11 cellular contexts compared by ENCODE assay signal in genomic region chr16:11250091-11250785, GRCh38. TPM values are rescaled to one million over a fixed set of nuclear protein-coding genes. Genes with fewer than 3 reads are reported as not detected.
DNase-seq lines count a peak whose midpoint lies in the region; TF ChIP-seq lines count a peak whose summit lies in the region.
"Had no signal": no experiment of that assay in that cellular context is flagged by ENCODE, and none has a peak within 500 bp of the region (broad histone marks: within the 10 kb centered on the region; RNA-seq: fewer than 3 reads in every experiment).

No MANE protein-coding gene starts in this region.

- no peak for TF ChIP-seq CTCF in fibroblast of villous mesenchyme (IDR thresholded peaks at IDR 0.05; ENCODE audit: insufficient read depth, low read depth, low read length)
- TF ChIP-seq CTCF in GM13977 (IDR thresholded peaks at IDR 0.05; ENCODE audit: extremely low read depth, insufficient read depth, missing control alignments): no peak

- peaks cover 44% of the 10 kb centered on the region for H3K4me1 Mint-ChIP-seq in T-helper 2 cell treated with Interferon-gamma antibody and Interleukin-4, amounts not matched to agents 5 μg/mL and 100 μg/mL, for 36 hours (ENCODE audit: low read depth)

- peak overlapping the region; percentile 34 for H3K4me3 Mint-ChIP-seq in T-helper 2 cell treated with Interferon-gamma antibody and Interleukin-4, amounts not matched to agents 5 μg/mL and 100 μg/mL, for 36 hours

- in situ Hi-C loops in GM18951 (cut with MboI; ENCODE audit: low sequenced_read_pairs, unreplicated experiment) (no loop called here), GM13977 (cut with MboI; ENCODE audit: low pct_unique_long_range_greater_than_20kb, low sequenced_read_pairs, unreplicated experiment) (loop anchor here (10.0 kb wide), 1 partner anchor 285 kb away; no protein-coding TSS in a partner anchor)

- no peaks in the 10 kb centered on the region for H3K27me3 Mint-ChIP-seq in T-helper 2 cell treated with Interferon-gamma antibody and Interleukin-4, amounts not matched to agents 5 μg/mL and 100 μg/mL, for 36 hours (ENCODE audit: low read depth)

- peak overlapping the region; percentile 82 for H3K27ac Mint-ChIP-seq in T-helper 2 cell treated with Interferon-gamma antibody and Interleukin-4, amounts not matched to agents 5 μg/mL and 100 μg/mL, for 36 hours

- no peaks in the 10 kb centered on the region for H3K9me3 Mint-ChIP-seq in T-helper 2 cell treated with Interferon-gamma antibody and Interleukin-4, amounts not matched to agents 5 μg/mL and 100 μg/mL, for 36 hours

- TF ChIP-seq POLR2A in GM18951 (IDR thresholded peaks at IDR 0.05; ENCODE audit: extremely low read depth, insufficient read depth, insufficient read length): peak; percentile 11

- no peak overlapping the region for H3K4me3 ChIP-seq in fibroblast of villous mesenchyme (ENCODE audit: low read depth, low read length)

- DNase-seq in COLO668 (lab: John Stamatoyannopoulos, UW; ENCODE audit: unreplicated experiment) (peak; percentile 80), fibroblast of villous mesenchyme (ENCODE audit: low read depth) (peak; percentile 44), GM19240 (ENCODE audit: insufficient read length, low spot score) (no peak), GM13977 (ENCODE audit: low spot score) (no peak), NCI-H82 (lab: John Stamatoyannopoulos, UW) (no peak), cortex of kidney (lab: John Stamatoyannopoulos, UW) (no peak)
- DNase-seq in T-helper 2 cell treated with Interferon-gamma antibody and Interleukin-4, amounts not matched to agents 5 μg/mL and 100 μg/mL, for 36 hours (ENCODE audit: low spot score): no peak
- DNase-seq: amniotic stem cell, T-helper 9 cell had no signal

- peaks cover 73% of the 10 kb centered on the region for H3K36me3 Mint-ChIP-seq in T-helper 2 cell treated with Interferon-gamma antibody and Interleukin-4, amounts not matched to agents 5 μg/mL and 100 μg/mL, for 36 hours (ENCODE audit: low read depth)

RNA-seq across cellular contexts. Expression of gene SOCS1, which starts 5.8 kb away (rescaled TPM):
- 18.4 and 29.4 TPM in 2 replicates for total RNA-seq in fibroblast of villous mesenchyme

RNA-seq across cellular contexts. Expression of gene TNP2, which starts 18.9 kb away (rescaled TPM):
- not detected in 2 replicates for total RNA-seq in fibroblast of villous mesenchyme
- total RNA-seq: Daoy had no signal

RNA-seq across cellular contexts. Expression of gene PRM3, which starts 23.2 kb away (rescaled TPM):
- total RNA-seq in fibroblast of villous mesenchyme: not detected in 2 replicates
- total RNA-seq: Daoy had no signal

RNA-seq across cellular contexts. Expression of gene PRM2, which starts 26.0 kb away (rescaled TPM):
- not detected in 2 replicates for total RNA-seq in fibroblast of villous mesenchyme
- total RNA-seq: Daoy had no signal

RNA-seq across cellular contexts. Expression of gene PRM1, which starts 30.9 kb away (rescaled TPM):
- total RNA-seq in fibroblast of villous mesenchyme: not detected in 2 replicates
- total RNA-seq: Daoy had no signal

Comparison
In these comparisons a context has a peak if more than half of its experiments do, and no peak if none do; other contexts are left out.
1. DNase-seq: peak in COLO668 (single experiment) and fibroblast of villous mesenchyme (single experiment); none in T-helper 2 cell treated with Interferon-gamma antibody and Interleukin-4, amounts not matched to agents 5 μg/mL and 100 μg/mL, for 36 hours (single experiment), GM19240 (single experiment), GM13977 (single experiment), NCI-H82 (single experiment) and cortex of kidney (single experiment).